In the genomic region with DNA sequence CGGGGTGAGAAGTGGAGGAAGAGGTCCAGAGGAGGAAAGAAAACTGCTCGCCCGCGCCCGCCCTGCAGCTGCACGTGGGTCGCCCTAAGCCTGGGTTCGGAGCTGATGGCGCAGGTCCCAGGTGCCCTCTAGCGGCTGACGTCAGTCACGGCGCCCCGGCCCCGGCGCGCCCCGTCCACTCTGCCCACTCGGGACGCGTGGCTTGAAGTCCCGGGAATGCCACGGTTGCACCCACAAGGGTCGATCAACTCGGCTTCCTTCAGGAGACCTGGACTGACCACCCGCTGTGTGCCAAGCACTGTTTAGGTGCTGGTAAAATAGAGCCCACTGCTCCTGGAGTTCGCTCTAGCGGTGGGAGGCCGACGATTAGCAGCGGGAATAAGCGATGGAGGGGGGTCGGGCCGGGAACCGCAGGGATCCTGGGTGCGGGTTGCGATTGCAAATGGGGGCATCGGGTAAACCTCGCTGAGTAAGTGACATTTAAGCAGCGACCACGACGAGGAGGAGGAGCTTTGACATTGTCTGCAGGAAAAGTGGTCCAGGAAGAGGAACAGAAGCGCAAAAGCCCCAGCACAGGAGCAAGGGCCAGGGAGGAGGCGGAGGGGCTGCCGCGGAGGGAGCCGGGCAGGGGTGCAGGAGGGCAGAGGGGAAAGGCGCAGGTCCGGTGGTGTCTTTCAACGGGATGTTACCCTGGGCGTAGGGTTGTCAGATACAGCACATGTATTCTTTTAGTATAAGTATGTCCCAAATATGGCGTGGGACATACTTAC, we compare ENCODE assay signal across 8 cellular contexts. TPM values are rescaled to one million over a fixed set of nuclear protein-coding genes. Genes with fewer than 3 reads are reported as not detected.
DNase-seq lines count a peak whose midpoint lies in the region; ATAC-seq and TF ChIP-seq lines count a peak whose summit lies in the region.

No MANE protein-coding gene starts in this region.

- H3K4me3 Mint-ChIP-seq in GM23338 = peak overlapping the region; percentile 75
- peak overlapping the region; percentile 87 for H3K4me3 Mint-ChIP-seq in activated naive CD8-positive, alpha-beta T cell

- H3K4me1 ChIP-seq in GM23338 (ENCODE audit: insufficient read depth) = peaks cover 22% of the 10 kb centered on the region
- H3K4me1 ChIP-seq in trophoblast cell (ENCODE audit: control insufficient read depth in 1 of 2, insufficient read depth in 2 of 2, low read length in 2 of 2) = peaks cover 5 to 8% of the 10 kb centered on the region in 2 experiments
- peaks cover 0 to 35% (median 16%) of the 10 kb centered on the region in 4 donors for H3K4me1 ChIP-seq in tibial artery

- no peak overlapping the region for H2BK12ac ChIP-seq in trophoblast cell (ENCODE audit: low read length)

- H3K9ac ChIP-seq in SK-N-MC (ENCODE audit: insufficient read length) (peak overlapping the region; percentile 51), trophoblast cell (ENCODE audit: low read length) (peak overlapping the region; percentile 57)

- no peak overlapping the region for H2AK5ac ChIP-seq in trophoblast cell (ENCODE audit: low read length)

- intact Hi-C loops in cardiac septum (cut with DNase I) = loop anchor here (1.0 to 5.0 kb wide), 7 partner anchors 47 to 607 kb away; a partner anchor contains a TSS
- intact Hi-C loops in tibial artery (cut with DNase I; ENCODE audit: low total_unique reads) = loop anchor here (5.0 to 10.0 kb wide), 4 partner anchors 77 to 1313 kb away; a partner anchor contains a TSS

- no peak overlapping the region for H3K23ac ChIP-seq in trophoblast cell (ENCODE audit: low read length)

- no peak overlapping the region for H4K12ac ChIP-seq in trophoblast cell (ENCODE audit: low read depth, low read length)

- H3K79me2 ChIP-seq in GM23338 (replicated peaks; ENCODE audit: insufficient read depth) = no peaks in the 10 kb centered on the region
- peaks cover 2% of the 10 kb centered on the region for H3K79me2 ChIP-seq in trophoblast cell (ENCODE audit: control insufficient read depth, insufficient read depth, low read length, poor library complexity)

- H3K4me2 ChIP-seq in GM23338 (peak overlapping the region; percentile 76), trophoblast cell (ENCODE audit: low read length) (peak overlapping the region; percentile 96)

- no peak overlapping the region for H4K8ac ChIP-seq in trophoblast cell (ENCODE audit: low read depth, low read length)

- peak; percentile 64 for ATAC-seq in GM23338

- H4K20me1 ChIP-seq in GM23338 (replicated peaks; ENCODE audit: insufficient read depth) = no peaks in the 10 kb centered on the region

- no peak overlapping the region for H3K14ac ChIP-seq in trophoblast cell (ENCODE audit: low read length)

- H2BK5ac ChIP-seq in trophoblast cell (ENCODE audit: low read depth, low read length, poor library complexity) = no peak overlapping the region

- H3K4me3 ChIP-seq in GM23338 = peak overlapping the region; percentile 85
- H3K4me3 ChIP-seq in SK-N-MC = peak overlapping the region; percentile 82
- peak overlapping the region; percentile 78 for H3K4me3 ChIP-seq in trophoblast cell (ENCODE audit: low read depth, low read length)
- H3K4me3 ChIP-seq in tibial artery = peak overlapping the region; percentile 47 to 57

- H3K36me3 ChIP-seq in GM23338 (ENCODE audit: insufficient read depth) (no peaks in the 10 kb centered on the region), SK-N-MC (ENCODE audit: insufficient read depth, low read length) (no peaks in the 10 kb centered on the region), trophoblast cell (ENCODE audit: control insufficient read depth in 1 of 2, insufficient read depth in 2 of 2, low read length in 2 of 2) (no peaks in the 10 kb centered on the region), tibial artery (no peaks in the 10 kb centered on the region)

- peaks cover 40% of the 10 kb centered on the region for H3K27me3 Mint-ChIP-seq in GM23338 (ENCODE audit: insufficient read depth, low read depth, poor library complexity)
- no peaks in the 10 kb centered on the region for H3K27me3 Mint-ChIP-seq in activated naive CD8-positive, alpha-beta T cell

- WGBS in trophoblast cell (ENCODE audit: extremely low coverage, insufficient coverage, insufficient read length) = no CpG with 5 or more reads among the region's 52 CpGs

- no peaks in the 10 kb centered on the region for H3K9me2 ChIP-seq in GM23338 (ENCODE audit: insufficient read depth)

- no peak overlapping the region for H3K27ac ChIP-seq in GM23338 (ENCODE audit: low read depth)
- H3K27ac ChIP-seq in SK-N-MC = no peak overlapping the region
- no peak overlapping the region for H3K27ac ChIP-seq in trophoblast cell (ENCODE audit: low read depth, low read length)
- H3K27ac ChIP-seq in tibial artery = peak overlapping the region; percentile 19 to 37

- TF ChIP-seq CTCF in GM23338 (conservative IDR thresholded peaks at IDR 0.05; ENCODE audit: low read depth in 2 of 2) (peak; percentile 92 to 99), tibial artery (IDR thresholded peaks at IDR 0.05) (peak; percentile 90 to 96)

- peak; percentile 84 for DNase-seq in EL
- peak; percentile 84 for DNase-seq in GM23338 (ENCODE audit: low spot score)
- peak; percentile 74 for DNase-seq in M059J (ENCODE audit: low read depth)
- no peak for DNase-seq in SK-N-MC (ENCODE audit: low read depth, low spot score)
- DNase-seq in cardiac septum (ENCODE audit: low spot score) = peak; percentile 94
- DNase-seq in trophoblast cell = peak; percentile 62 to 77
- peak; percentile 82 to 90 for DNase-seq in tibial artery

- no peaks in the 10 kb centered on the region; the same call in 2 of the 3 replicates for H3K36me3 Mint-ChIP-seq in GM23338 (ENCODE audit: low read depth)
- H3K36me3 Mint-ChIP-seq in activated naive CD8-positive, alpha-beta T cell = no peaks in the 10 kb centered on the region

- H3K18ac ChIP-seq in trophoblast cell (ENCODE audit: low read length) = no peak overlapping the region

- no peak overlapping the region for H3K4ac ChIP-seq in trophoblast cell (ENCODE audit: low read depth, low read length)

- H3K9me3 Mint-ChIP-seq in GM23338 = 0 out of 3 replicates have a peak, but pooled peaks cover 5% of the 10 kb centered on the region
- no peaks in the 10 kb centered on the region for H3K9me3 Mint-ChIP-seq in activated naive CD8-positive, alpha-beta T cell (ENCODE audit: low read depth)

- H3K79me1 ChIP-seq in trophoblast cell (ENCODE audit: low read length) = peaks cover 6% of the 10 kb centered on the region

- H3F3A ChIP-seq in GM23338 (replicated peaks; ENCODE audit: low read depth) = peaks cover 17% of the 10 kb centered on the region

- H3K4me1 Mint-ChIP-seq in GM23338 = peaks cover 22% of the 10 kb centered on the region
- H3K4me1 Mint-ChIP-seq in activated naive CD8-positive, alpha-beta T cell (ENCODE audit: low read depth) = peaks cover 40% of the 10 kb centered on the region

- no peak overlapping the region for H2BK120ac ChIP-seq in trophoblast cell (ENCODE audit: insufficient read depth, low read length, poor library complexity)

- no peak overlapping the region for H3K27ac Mint-ChIP-seq in GM23338
- H3K27ac Mint-ChIP-seq in activated naive CD8-positive, alpha-beta T cell = peak overlapping the region; percentile 62

- no peak overlapping the region for H4K91ac ChIP-seq in trophoblast cell (ENCODE audit: low read depth, low read length)

- H3K9me3 ChIP-seq in SK-N-MC (ENCODE audit: low read depth, low read length) = no peaks in the 10 kb centered on the region
- no peaks in the 10 kb centered on the region for H3K9me3 ChIP-seq in trophoblast cell (ENCODE audit: insufficient read depth, low read depth, low read length)
- no peaks in the 10 kb centered on the region for H3K9me3 ChIP-seq in tibial artery

- H3K27me3 ChIP-seq in GM23338 (ENCODE audit: insufficient read depth) (peaks cover 29% of the 10 kb centered on the region), trophoblast cell (ENCODE audit: insufficient read depth, low read length) (no peaks in the 10 kb centered on the region), tibial artery (no peaks in the 10 kb centered on the region)

- H2AFZ ChIP-seq in GM23338 (peak overlapping the region; percentile 80; the same call in 1 of the 2 replicates), trophoblast cell (ENCODE audit: insufficient read depth, low read length, poor library complexity) (peak overlapping the region; percentile 7)

TF ChIP-seq in GM23338, 12 proteins besides CTCF, POLR2A, EP300 and RAD21 (continues in another document):
- TF ChIP-seq POLR2AphosphoS5 (IDR thresholded peaks at IDR 0.05; ENCODE audit: low read depth) (peak; percentile 40; the same call in 1 of the 2 replicates), CREB1 (CRISPR knock-in tag; IDR thresholded peaks at IDR 0.05; ENCODE audit: low read depth) (peak; percentile 71), NANOG (IDR thresholded peaks at IDR 0.05; ENCODE audit: borderline replicate concordance) (no peak), ZNF331 (CRISPR knock-in tag; IDR thresholded peaks at IDR 0.05; ENCODE audit: low read depth) (no peak)
- TF ChIP-seq, protein P1, sequence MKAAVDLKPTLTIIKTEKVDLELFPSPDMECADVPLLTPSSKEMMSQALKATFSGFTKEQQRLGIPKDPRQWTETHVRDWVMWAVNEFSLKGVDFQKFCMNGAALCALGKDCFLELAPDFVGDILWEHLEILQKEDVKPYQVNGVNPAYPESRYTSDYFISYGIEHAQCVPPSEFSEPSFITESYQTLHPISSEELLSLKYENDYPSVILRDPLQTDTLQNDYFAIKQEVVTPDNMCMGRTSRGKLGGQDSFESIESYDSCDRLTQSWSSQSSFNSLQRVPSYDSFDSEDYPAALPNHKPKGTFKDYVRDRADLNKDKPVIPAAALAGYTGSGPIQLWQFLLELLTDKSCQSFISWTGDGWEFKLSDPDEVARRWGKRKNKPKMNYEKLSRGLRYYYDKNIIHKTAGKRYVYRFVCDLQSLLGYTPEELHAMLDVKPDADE (IDR thresholded peaks at IDR 0.05) = no peak

RNA-seq across cellular contexts. Expression of a gene that starts 5.1 kb away (rescaled TPM):
- total RNA-seq in GM23338 (2014; rRNA removed; shearing (Covaris generic)) = 8.0 and 10.0 TPM in 2 replicates
- polyA plus RNA-seq in GM23338 (2016; fragmentation: Nextera tagmentation; extraction: Ambion mirVana) = 6.0 and 7.9 TPM in 2 replicates
- total RNA-seq in M059J (2014; rRNA removed; shearing (Covaris generic)) = 3.4 and 4.6 TPM in 2 replicates
- 10.2 TPM for total RNA-seq in cardiac septum
- 4.2 and 4.8 TPM in 2 replicates for polyA plus RNA-seq in trophoblast cell (2013)

RNA-seq across cellular contexts. Expression of a gene that starts 9.5 kb away (rescaled TPM):
- 2.1 and 3.1 TPM in 2 replicates for total RNA-seq in GM23338 (2014; rRNA removed; shearing (Covaris generic))
- 3.1 and 4.7 TPM in 2 replicates for polyA plus RNA-seq in GM23338 (2016; fragmentation: Nextera tagmentation; extraction: Ambion mirVana)
- total RNA-seq in M059J (2014; rRNA removed; shearing (Covaris generic)) = 27.3 and 44.3 TPM in 2 replicates
- total RNA-seq in cardiac septum = 9.5 TPM
- 2.2 and 2.3 TPM in 2 replicates for polyA plus RNA-seq in trophoblast cell (2013)

RNA-seq across cellular contexts. Expression of a gene that starts 48.3 kb away (rescaled TPM):
- total RNA-seq in GM23338 (2014; rRNA removed; shearing (Covaris generic)) = 54.0 and 65.4 TPM in 2 replicates
- polyA plus RNA-seq in GM23338 (2016; fragmentation: Nextera tagmentation; extraction: Ambion mirVana) = 63.1 and 64.9 TPM in 2 replicates
- total RNA-seq in M059J (2014; rRNA removed; shearing (Covaris generic)) = 33.8 and 36.1 TPM in 2 replicates
- total RNA-seq in cardiac septum = 24.5 TPM
- 22.1 and 23.0 TPM in 2 replicates for polyA plus RNA-seq in trophoblast cell (2013)

RNA-seq across cellular contexts. Expression of a gene that starts 48.3 kb away (rescaled TPM):
- total RNA-seq in GM23338 (2014; rRNA removed; shearing (Covaris generic)) = 16.9 and 20.5 TPM in 2 replicates
- polyA plus RNA-seq in GM23338 (2016; fragmentation: Nextera tagmentation; extraction: Ambion mirVana) = 4.8 and 5.2 TPM in 2 replicates
- 4.4 and 6.2 TPM in 2 replicates for total RNA-seq in M059J (2014; rRNA removed; shearing (Covaris generic))
- 28.0 TPM for total RNA-seq in cardiac septum
- 6.6 and 6.9 TPM in 2 replicates for polyA plus RNA-seq in trophoblast cell (2013)

Comparison
In these comparisons a context has a peak if more than half of its experiments do, and no peak if none do; other contexts are left out.
1. H3K27ac ChIP-seq: peak in tibial artery (2 of 2); none in GM23338 (single experiment), SK-N-MC (single experiment) and trophoblast cell (single experiment).
2. Peak in every context shown above with its lines, with median percentiles within 50 percentile points of each other: H3K4me3 ChIP-seq.